In the genomic region with DNA sequence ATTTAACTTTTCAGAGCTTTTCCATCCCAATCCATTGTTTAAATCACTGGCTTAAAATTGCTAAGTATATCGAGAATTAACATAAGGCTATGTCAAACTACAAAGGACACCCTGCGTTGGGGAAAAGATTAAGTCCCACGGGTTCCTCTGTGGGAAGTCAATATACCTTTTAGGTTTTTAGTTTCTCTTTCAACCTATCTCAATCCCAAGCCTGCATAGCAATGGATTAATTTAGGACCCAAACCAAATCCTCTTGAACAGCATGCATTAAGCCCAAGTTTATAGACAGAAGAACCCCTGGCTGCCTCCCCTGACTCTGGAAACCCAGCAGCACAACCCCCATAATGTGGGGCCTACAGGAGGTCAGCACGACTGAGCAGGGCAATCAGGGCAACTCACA, we compare ENCODE assay signal across 17 cellular contexts. TPM values are rescaled to one million over a fixed set of nuclear protein-coding genes. Genes with fewer than 3 reads are reported as not detected.
DNase-seq lines count a peak whose midpoint lies in the region; ATAC-seq, FAIRE-seq and TF ChIP-seq lines count a peak whose summit lies in the region.
"Had no signal": no experiment of that assay in that cellular context is flagged by ENCODE, and none has a peak within 500 bp of the region (broad histone marks: within the 10 kb centered on the region; RNA-seq: fewer than 3 reads in every experiment).

No MANE protein-coding gene starts in this region.

- H3K9ac ChIP-seq in SK-N-SH (0 out of 2 replicates have a peak overlapping the region, but pooled peaks have one; percentile 3), smooth muscle cell (ENCODE audit: low read depth) (no peak overlapping the region)

- 79% methylated on average over 4 of the region's 4 CpGs for WGBS in SK-N-SH (ENCODE audit: low lambda C conversion rate)
- WGBS in smooth muscle cell (ENCODE audit: low lambda C conversion rate) = 81% methylated on average over 4 of the region's 4 CpGs

- no peak for TF ChIP-seq RAD21 in SK-N-SH (IDR thresholded peaks at IDR 0.05; ENCODE audit: low read length)

- no peaks in the 10 kb centered on the region for H3K9me3 Mint-ChIP-seq in activated T-helper 17 cell treated with anti-CD3 and anti-CD28 coated beads, Interleukin-2, amount 50 U/mL, for 72 hours
- no peaks in the 10 kb centered on the region for H3K9me3 Mint-ChIP-seq in natural killer cell

- no peaks in the 10 kb centered on the region for H3K27me3 ChIP-seq in SK-N-SH (ENCODE audit: insufficient read depth)
- H3K27me3 ChIP-seq in smooth muscle cell (ENCODE audit: low read depth) = no peaks in the 10 kb centered on the region
- H3K27me3 ChIP-seq: neutrophil, spleen, tibial nerve had no signal

- H3K4me1 ChIP-seq in SK-N-SH (ENCODE audit: control insufficient read depth in 1 of 2, insufficient read depth in 2 of 2, low read depth in 1 of 2, low read length in 1 of 2) (peaks cover 50 to 57% of the 10 kb centered on the region in 2 experiments), smooth muscle cell (ENCODE audit: low read depth) (peaks cover 24% of the 10 kb centered on the region)

- DNase-seq in SK-N-SH (no peak), GM18507 (ENCODE audit: extremely low spot score, insufficient read length, low read depth) (no peak), natural killer cell (no peak), SKM-1 treated with dmso at 0.1 percent for 144 hours (lab: John Stamatoyannopoulos, UW; ENCODE audit: unreplicated experiment) (no peak), smooth muscle cell (lab: John Stamatoyannopoulos, UW; ENCODE audit: unreplicated experiment) (no peak), NCI-H2171 treated with DMSO at 0.1 percent for 48 hours (lab: John Stamatoyannopoulos, UW) (no peak)
- DNase-seq: 8988T, NCI-H1417, NCI-H774, spleen had no signal

- ATAC-seq in SK-N-SH treated with all-trans-retinoic acid at 6 μM for 48 hours (no peak), natural killer cell (no peak)
- ATAC-seq in activated T-helper 17 cell treated with anti-CD3 and anti-CD28 coated beads, Interleukin-2, amount 50 U/mL, for 72 hours (replicated peaks) = no peak

- no peaks in the 10 kb centered on the region for H3K9me3 ChIP-seq in SK-N-SH
- H3K9me3 ChIP-seq in smooth muscle cell (replicated peaks; ENCODE audit: low read depth) = no peaks in the 10 kb centered on the region
- H3K9me3 ChIP-seq: neutrophil, spleen, tibial nerve had no signal

- H3F3A ChIP-seq in SK-N-SH (replicated peaks; ENCODE audit: insufficient read depth) (peaks cover 16% of the 10 kb centered on the region), smooth muscle cell (ENCODE audit: low read depth) (no peaks in the 10 kb centered on the region)

- POLR2A ChIA-PET in SK-N-SH (lab: Yijun Ruan, JAX) = no interaction called here

- no peaks in the 10 kb centered on the region for H3K27me3 Mint-ChIP-seq in activated T-helper 17 cell treated with anti-CD3 and anti-CD28 coated beads, Interleukin-2, amount 50 U/mL, for 72 hours
- no peaks in the 10 kb centered on the region for H3K27me3 Mint-ChIP-seq in natural killer cell (ENCODE audit: low read depth in 2 of 2)

- TF ChIP-seq CTCF in SK-N-SH (IDR thresholded peaks at IDR 0.05) (no peak), natural killer cell (IDR thresholded peaks at IDR 0.05) (no peak), smooth muscle cell (IDR thresholded peaks at IDR 0.05; ENCODE audit: borderline replicate concordance, insufficient read depth, poor library complexity, severe bottlenecking) (no peak)

- H3K4me3 ChIP-seq in SK-N-SH (ENCODE audit: low read depth in 2 of 2, low read length in 1 of 2) (peak overlapping the region in 1 of 2 experiments; percentile 37; a peak in 1 of 4 replicates), smooth muscle cell (no peak overlapping the region)
- H3K4me3 ChIP-seq: spleen, tibial nerve had no signal

- FAIRE-seq in GM18507 (lab: Jason Lieb, UNC) = peak; percentile 31
- FAIRE-seq: frontal cortex, H54, HTR-8/SVneo had no signal

- H3K4me1 Mint-ChIP-seq in activated T-helper 17 cell treated with anti-CD3 and anti-CD28 coated beads, Interleukin-2, amount 50 U/mL, for 72 hours = peaks cover 51% of the 10 kb centered on the region
- peaks cover 34 to 54% of the 10 kb centered on the region in 2 donors for H3K4me1 Mint-ChIP-seq in natural killer cell

- peaks cover 96% of the 10 kb centered on the region for H3K36me3 Mint-ChIP-seq in activated T-helper 17 cell treated with anti-CD3 and anti-CD28 coated beads, Interleukin-2, amount 50 U/mL, for 72 hours (ENCODE audit: low read depth)
- H3K36me3 Mint-ChIP-seq in natural killer cell = no peaks in the 10 kb centered on the region

- no peak for TF ChIP-seq EP300 in SK-N-SH (IDR thresholded peaks at IDR 0.05; ENCODE audit: borderline replicate concordance in 1 of 2, low read depth in 1 of 2, low read length in 1 of 2)

- H3K4me3 Mint-ChIP-seq in activated T-helper 17 cell treated with anti-CD3 and anti-CD28 coated beads, Interleukin-2, amount 50 U/mL, for 72 hours = peak overlapping the region; percentile 94
- no peak overlapping the region for H3K4me3 Mint-ChIP-seq in natural killer cell

- H3K36me3 ChIP-seq in SK-N-SH (replicated peaks in 1 of 2; ENCODE audit: control insufficient read depth in 1 of 2, insufficient read depth in 2 of 2, low read length in 1 of 2) = peaks cover 13 to 23% of the 10 kb centered on the region in 2 experiments
- no peaks in the 10 kb centered on the region for H3K36me3 ChIP-seq in smooth muscle cell (ENCODE audit: low read depth)

- H3K27ac ChIP-seq in SK-N-SH (ENCODE audit: low read depth in 2 of 2, low read length in 1 of 2) = peak overlapping the region in 1 of 2 experiments; percentile 40; a peak in 3 of 4 replicates
- H3K27ac ChIP-seq in smooth muscle cell (ENCODE audit: low read depth) = no peak overlapping the region
- H3K27ac ChIP-seq: neutrophil, tibial nerve had no signal

- H4K20me1 ChIP-seq in SK-N-SH (ENCODE audit: insufficient read depth) (peaks cover 99% of the 10 kb centered on the region), smooth muscle cell (ENCODE audit: low read depth) (peaks cover 98% of the 10 kb centered on the region)

- H3K9me2 ChIP-seq in SK-N-SH = no peaks in the 10 kb centered on the region

- H3K79me2 ChIP-seq in SK-N-SH (ENCODE audit: insufficient read depth) (peaks cover 100% of the 10 kb centered on the region), smooth muscle cell (ENCODE audit: low read depth) (peaks cover 96% of the 10 kb centered on the region)

- CTCF ChIA-PET in SK-N-SH (lab: Yijun Ruan, JAX) = interaction anchor here (0.9 to 10.9 kb wide), 4 partner anchors 11 to 39 kb away, joined by 3 to 138 read pairs (median 8); no protein-coding TSS in a partner anchor

- peak overlapping the region; percentile 78 for H3K27ac Mint-ChIP-seq in activated T-helper 17 cell treated with anti-CD3 and anti-CD28 coated beads, Interleukin-2, amount 50 U/mL, for 72 hours
- H3K27ac Mint-ChIP-seq in natural killer cell = peak overlapping the region; percentile 79 to 90

- peak overlapping the region; percentile 46 for H3K4me2 ChIP-seq in SK-N-SH
- no peak overlapping the region for H3K4me2 ChIP-seq in smooth muscle cell

- intact Hi-C loops in natural killer cell (cut with micrococcal nuclease) = no loop called here

- no peak overlapping the region for H2AFZ ChIP-seq in SK-N-SH (ENCODE audit: low read depth)
- no peak overlapping the region for H2AFZ ChIP-seq in smooth muscle cell (ENCODE audit: low read depth)

TF ChIP-seq in SK-N-SH, 30 proteins besides CTCF, POLR2A, EP300 and RAD21 (continues in another document):
- no peak for TF ChIP-seq SIN3A (IDR thresholded peaks at IDR 0.05; ENCODE audit: borderline replicate concordance, low read depth, low read length)

RNA-seq across cellular contexts. Expression of a gene that starts 6.3 kb away (rescaled TPM):
- polyA plus RNA-seq in SK-N-SH (2012; rRNA removed) (23.7 and 26.8 TPM in 2 replicates), smooth muscle cell (19.8 and 23.5 TPM in 2 replicates)
- polyA plus RNA-seq in SK-N-SH (2012; cell fraction: cytosol; rRNA removed) = 15.1 and 21.2 TPM in 2 replicates
- 15.7 and 19.5 TPM in 2 replicates for polyA plus RNA-seq in SK-N-SH (2012; cell fraction: nucleus; rRNA removed)
- 10 to 100 TPM; 49.2 to 58.6 TPM for total RNA-seq in activated T-helper 17 cell treated with anti-CD3 and anti-CD28 coated beads, Interleukin-2, amount 50 U/mL, for 72 hours
- total RNA-seq in natural killer cell (10 to 100 TPM; 10.3 to 20.7 (median 16.6) TPM), smooth muscle cell (15.1 and 16.4 TPM in 2 replicates)

RNA-seq across cellular contexts. Expression of a gene that starts 29.0 kb away (rescaled TPM):
- polyA plus RNA-seq in SK-N-SH (2012; rRNA removed) (18.5 and 21.4 TPM in 2 replicates), smooth muscle cell (8.1 and 8.7 TPM in 2 replicates)
- 15.0 and 15.3 TPM in 2 replicates for polyA plus RNA-seq in SK-N-SH (2012; cell fraction: cytosol; rRNA removed)
- polyA plus RNA-seq in SK-N-SH (2012; cell fraction: nucleus; rRNA removed) = 72.4 and 86.2 TPM in 2 replicates
- under 1 TPM; 0.54 to 0.85 TPM for total RNA-seq in activated T-helper 17 cell treated with anti-CD3 and anti-CD28 coated beads, Interleukin-2, amount 50 U/mL, for 72 hours
- total RNA-seq in natural killer cell (1 to 10 TPM; 1.2 to 1.8 (median 1.3) TPM), smooth muscle cell (5.0 and 7.4 TPM in 2 replicates)

RNA-seq across cellular contexts. Expression of a gene that starts 36.5 kb away (rescaled TPM):
- polyA plus RNA-seq in SK-N-SH (2012; rRNA removed) (33.5 and 36.6 TPM in 2 replicates), smooth muscle cell (10.3 and 26.8 TPM in 2 replicates)
- 22.9 and 24.7 TPM in 2 replicates for polyA plus RNA-seq in SK-N-SH (2012; cell fraction: cytosol; rRNA removed)
- polyA plus RNA-seq in SK-N-SH (2012; cell fraction: nucleus; rRNA removed) = 70.6 and 92.7 TPM in 2 replicates
- total RNA-seq in activated T-helper 17 cell treated with anti-CD3 and anti-CD28 coated beads, Interleukin-2, amount 50 U/mL, for 72 hours = under 1 TPM; 0.05 to 0.06 TPM
- total RNA-seq in natural killer cell (under 1 TPM in 1 of 3 donors, not detected in 2; 0.05 TPM), smooth muscle cell (49.7 and 53.8 TPM in 2 replicates)

RNA-seq across cellular contexts. Expression of a gene that starts 50.6 kb away (rescaled TPM):
- polyA plus RNA-seq in SK-N-SH (2012; rRNA removed) (0.03 TPM in 1 of 2 replicates, not detected in the other), smooth muscle cell (0.62 and 1.6 TPM in 2 replicates)
- polyA plus RNA-seq in SK-N-SH (2012; cell fraction: cytosol; rRNA removed) = 0.03 TPM in 1 of 2 replicates, not detected in the other
- 0.28 and 0.37 TPM in 2 replicates for polyA plus RNA-seq in SK-N-SH (2012; cell fraction: nucleus; rRNA removed)
- total RNA-seq in activated T-helper 17 cell treated with anti-CD3 and anti-CD28 coated beads, Interleukin-2, amount 50 U/mL, for 72 hours = 10 to 100 TPM; 46.5 to 49.5 TPM
- total RNA-seq in natural killer cell (10 to 100 TPM; 18.2 to 30.3 (median 26.7) TPM), smooth muscle cell (0.18 TPM in 1 of 2 replicates, not detected in the other)

Comparison
In these comparisons a context has a peak if more than half of its experiments do, and no peak if none do; other contexts are left out.
1. RNA of a gene that starts 36.5 kb away (total RNA-seq): 49.7 to 53.8 TPM in smooth muscle cell; 0.05 to 0.06 TPM in activated T-helper 17 cell treated with anti-CD3 and anti-CD28 coated beads, Interleukin-2, amount 50 U/mL, for 72 hours and 0.05 TPM in natural killer cell; every median in the first group is over 10 times any median in the second.